ENCODE assay signal across 12 cellular contexts in the genomic region with DNA sequence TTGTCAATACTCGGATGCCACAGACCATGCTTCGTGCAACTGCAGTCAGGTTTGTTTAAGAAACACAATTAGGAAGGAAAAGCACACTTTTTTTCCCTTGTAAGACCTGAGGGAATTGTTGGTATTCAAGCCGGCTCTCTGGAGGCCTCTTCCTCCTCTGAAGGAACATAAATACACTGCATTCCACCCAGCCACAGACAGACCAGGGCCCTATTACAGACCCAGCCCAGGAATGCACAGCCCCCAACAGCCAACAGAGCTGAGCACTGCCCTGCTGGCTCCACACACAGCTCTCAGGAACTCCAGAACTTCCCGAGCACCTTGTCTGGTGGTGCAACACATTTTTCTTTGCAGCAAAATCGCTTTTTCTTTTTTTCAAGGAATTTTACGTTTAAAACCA.
A peak's percentile ranks its signal among the peaks of the same experiment; 100 is the strongest.
DNase-seq lines count a peak whose midpoint lies in the region; ATAC-seq and TF ChIP-seq lines count a peak whose summit lies in the region.
"Had no signal": no experiment of that assay in that cellular context is flagged by ENCODE, and none has a peak within 500 bp of the region (broad histone marks: within the 10 kb centered on the region; RNA-seq: fewer than 3 reads in every experiment).

No MANE protein-coding gene starts in this region.

- H3K27ac ChIP-seq in CD4-positive, CD25-positive, alpha-beta regulatory T cell (ENCODE audit: insufficient read depth, low read length, poor library complexity, severe bottlenecking) = no peak overlapping the region
- H3K27ac ChIP-seq in SJSA1 = peak overlapping the region; percentile 59
- H3K27ac ChIP-seq: thoracic aorta had no signal

- ATAC-seq in CD4-positive, CD25-positive, alpha-beta regulatory T cell (ENCODE audit: low read depth in 2 of 2) = no peak
- ATAC-seq in HG02973 (IDR thresholded peaks at IDR 0.05; ENCODE audit: unreplicated experiment) (no peak), GM18907 (IDR thresholded peaks at IDR 0.05; ENCODE audit: unreplicated experiment) (no peak)
- ATAC-seq: naive thymus-derived CD8-positive, alpha-beta T cell had no signal

- no peaks in the 10 kb centered on the region for H3K36me3 Mint-ChIP-seq in CD4-positive, CD25-positive, alpha-beta regulatory T cell
- H3K36me3 Mint-ChIP-seq in progenitor cell of endocrine pancreas (ENCODE audit: insufficient read depth) = no peaks in the 10 kb centered on the region
- H3K36me3 Mint-ChIP-seq: activated CD4-positive, alpha-beta memory T cell treated with anti-CD3 and anti-CD28 coated beads for 36 hours; naive thymus-derived CD8-positive, alpha-beta T cell had no signal

- DNase-seq in CD4-positive, CD25-positive, alpha-beta regulatory T cell = no peak
- DNase-seq in SJSA1 (ENCODE audit: low read depth in 1 of 2, low spot score in 2 of 2) (peak; percentile 86 to 90), fibroblast of peridontal ligament (ENCODE audit: extremely low read depth) (peak; percentile 76), progenitor cell of endocrine pancreas (ENCODE audit: low spot score, unreplicated experiment) (no peak), D341Med (ENCODE audit: low spot score) (no peak), SW480 (ENCODE audit: low spot score) (no peak)
- DNase-seq: activated CD4-positive, alpha-beta memory T cell treated with anti-CD3 and anti-CD28 coated beads for 36 hours; DMS153; naive thymus-derived CD8-positive, alpha-beta T cell had no signal

- H3K4me3 Mint-ChIP-seq in CD4-positive, CD25-positive, alpha-beta regulatory T cell = no peak overlapping the region
- no peak overlapping the region for H3K4me3 Mint-ChIP-seq in progenitor cell of endocrine pancreas (ENCODE audit: low read depth)
- H3K4me3 Mint-ChIP-seq: activated CD4-positive, alpha-beta memory T cell treated with anti-CD3 and anti-CD28 coated beads for 36 hours had no signal

- peak overlapping the region in 2 of 3 donors; percentile 64 to 65 for H3K27ac Mint-ChIP-seq in CD4-positive, CD25-positive, alpha-beta regulatory T cell
- peak overlapping the region; percentile 47 for H3K27ac Mint-ChIP-seq in progenitor cell of endocrine pancreas
- H3K27ac Mint-ChIP-seq: activated CD4-positive, alpha-beta memory T cell treated with anti-CD3 and anti-CD28 coated beads for 36 hours had no signal

- no peaks in the 10 kb centered on the region for H3K27me3 Mint-ChIP-seq in CD4-positive, CD25-positive, alpha-beta regulatory T cell
- H3K27me3 Mint-ChIP-seq in progenitor cell of endocrine pancreas = peaks cover 7% of the 10 kb centered on the region
- H3K27me3 Mint-ChIP-seq: activated CD4-positive, alpha-beta memory T cell treated with anti-CD3 and anti-CD28 coated beads for 36 hours; naive thymus-derived CD8-positive, alpha-beta T cell had no signal

- TF ChIP-seq CTCF in progenitor cell of endocrine pancreas (IDR thresholded peaks at IDR 0.05; ENCODE audit: unreplicated experiment) = no peak

- no peaks in the 10 kb centered on the region for H3K36me3 ChIP-seq in CD4-positive, CD25-positive, alpha-beta regulatory T cell (ENCODE audit: control insufficient read depth, insufficient read depth, low read length)
- no peaks in the 10 kb centered on the region for H3K36me3 ChIP-seq in SJSA1
- H3K36me3 ChIP-seq: thoracic aorta had no signal

- peaks cover 0 to 71% (median 31%) of the 10 kb centered on the region in 4 donors for H3K4me1 Mint-ChIP-seq in CD4-positive, CD25-positive, alpha-beta regulatory T cell
- peaks cover 20% of the 10 kb centered on the region for H3K4me1 Mint-ChIP-seq in progenitor cell of endocrine pancreas (ENCODE audit: low read depth)

- H3K27me3 ChIP-seq in CD4-positive, CD25-positive, alpha-beta regulatory T cell (ENCODE audit: control insufficient read depth, insufficient read depth, low read length) = no peaks in the 10 kb centered on the region
- H3K27me3 ChIP-seq in SJSA1 (replicated peaks) = no peaks in the 10 kb centered on the region

- peaks cover 30% of the 10 kb centered on the region for H3K4me1 ChIP-seq in CD4-positive, CD25-positive, alpha-beta regulatory T cell (ENCODE audit: control insufficient read depth, insufficient read depth, low read length, poor library complexity, severe bottlenecking)
- peaks cover 53% of the 10 kb centered on the region for H3K4me1 ChIP-seq in SJSA1 (replicated peaks)

- no peak overlapping the region for H3K4me3 ChIP-seq in CD4-positive, CD25-positive, alpha-beta regulatory T cell (ENCODE audit: low read depth, low read length)
- H3K4me3 ChIP-seq in SJSA1 = no peak overlapping the region
- H3K4me3 ChIP-seq: thoracic aorta had no signal

- no peaks in the 10 kb centered on the region for H3K9me3 ChIP-seq in CD4-positive, CD25-positive, alpha-beta regulatory T cell (ENCODE audit: control insufficient read depth in 2 of 2, low read length in 2 of 2)
- no peaks in the 10 kb centered on the region for H3K9me3 ChIP-seq in SJSA1 (replicated peaks)
- H3K9me3 ChIP-seq: thoracic aorta had no signal

- no peaks in the 10 kb centered on the region for H3K9me3 Mint-ChIP-seq in CD4-positive, CD25-positive, alpha-beta regulatory T cell
- H3K9me3 Mint-ChIP-seq in progenitor cell of endocrine pancreas (ENCODE audit: low read depth) = no peaks in the 10 kb centered on the region
- H3K9me3 Mint-ChIP-seq: activated CD4-positive, alpha-beta memory T cell treated with anti-CD3 and anti-CD28 coated beads for 36 hours had no signal

Comparison
In these comparisons a context has a peak if more than half of its experiments do, and no peak if none do; other contexts are left out.
1. DNase-seq: peak in SJSA1 (2 of 2) and fibroblast of peridontal ligament (single experiment); none in CD4-positive, CD25-positive, alpha-beta regulatory T cell (0 of 3), progenitor cell of endocrine pancreas (single experiment), D341Med (single experiment) and SW480 (single experiment).